Comparison of ENCODE assay signal across 7 cellular contexts in the genomic region with DNA sequence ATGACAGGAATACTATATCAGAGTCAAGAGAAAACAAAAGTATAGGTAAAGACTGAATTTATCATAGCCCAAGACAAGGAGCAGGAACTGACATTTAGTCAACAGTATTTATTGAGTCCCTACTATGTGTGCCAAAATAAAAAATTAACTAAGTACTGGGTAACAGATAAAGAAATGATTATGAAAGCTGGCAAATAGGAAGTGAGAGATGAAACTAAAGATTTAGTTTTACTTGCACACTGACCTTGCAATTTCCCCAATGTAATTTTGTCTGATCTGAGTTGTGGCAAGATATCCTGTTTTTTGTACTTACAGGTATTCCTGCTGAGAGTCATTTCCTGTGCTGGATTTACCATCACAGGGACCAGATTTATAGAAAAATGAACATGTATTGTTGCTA.
DNase-seq lines count a peak whose midpoint lies in the region; ATAC-seq and FAIRE-seq lines count a peak whose summit lies in the region.
"Not testable (repeated sequence)": the region's sequence is repeated elsewhere in the genome, so short reads cannot be mapped to it uniquely, and the experiment has no call there.

No MANE protein-coding gene starts in this region.

- not testable (repeated sequence) for H3K4me1 Mint-ChIP-seq in memory B cell

- not testable (repeated sequence) for H3K36me3 Mint-ChIP-seq in memory B cell

- ATAC-seq in GM18498 (IDR thresholded peaks at IDR 0.05; ENCODE audit: unreplicated experiment): peak; percentile 64
- peak; percentile 63 for ATAC-seq in GM21423 (IDR thresholded peaks at IDR 0.05; ENCODE audit: unreplicated experiment)
- ATAC-seq in HG02678 (IDR thresholded peaks at IDR 0.05; ENCODE audit: unreplicated experiment): peak; percentile 77
- peak; percentile 74 for ATAC-seq in HG03175 (IDR thresholded peaks at IDR 0.05; ENCODE audit: unreplicated experiment)
- peak; percentile 58 for ATAC-seq in HG03469 (IDR thresholded peaks at IDR 0.05; ENCODE audit: unreplicated experiment)
- peak; percentile 35 for ATAC-seq in memory B cell (ENCODE audit: low read depth)

- H3K27me3 Mint-ChIP-seq in memory B cell: not testable (repeated sequence)

- H3K4me3 Mint-ChIP-seq in memory B cell: not testable (repeated sequence)

- H3K27ac Mint-ChIP-seq in memory B cell: not testable (repeated sequence)

- H3K9me3 Mint-ChIP-seq in memory B cell: not testable (repeated sequence)

- DNase-seq in GM19239 (ENCODE audit: insufficient read length, low spot score); memory B cell (ENCODE audit: low spot score in 2 of 2): not testable (repeated sequence)

- FAIRE-seq in GM19239 (lab: Jason Lieb, UNC): peak; percentile 95
